33 cellular contexts compared by ENCODE assay signal in genomic region chr4:158239196-158239595, GRCh38. TPM values are rescaled to one million over a fixed set of nuclear protein-coding genes. Genes with fewer than 3 reads are reported as not detected.
"Had no signal": no experiment of that assay in that cellular context is flagged by ENCODE, and none has a peak within 500 bp of the region (broad histone marks: within the 10 kb centered on the region; RNA-seq: fewer than 3 reads in every experiment).

No MANE protein-coding gene starts in this region.

- ATAC-seq: activated CD8-positive, alpha-beta memory T cell treated with anti-CD3 and anti-CD28 coated beads, Interleukin-2, amount 10 ng/mL, durations not matched to agents 7 days and 5 days; activated naive CD8-positive, alpha-beta T cell treated with anti-CD3 and anti-CD28 coated beads, Interleukin-2, amount 50 U/mL, for 24 hours; K562; Right ventricle myocardium inferior; SK-N-SH treated with all-trans-retinoic acid at 6 μM for 48 hours; T-cell had no signal

- H3K27me3 ChIP-seq: brain microvascular endothelial cell had no signal

- H3K36me3 ChIP-seq: brain microvascular endothelial cell, WERI-Rb-1 had no signal

- FAIRE-seq: K562, RCC 7860 had no signal

- DNase-seq: activated CD4-positive, alpha-beta memory T cell treated with anti-CD3 and anti-CD28 coated beads, Interleukin-2, amount 10 ng/mL, durations not matched to agents 7 days and 5 days; activated CD4-positive, alpha-beta T cell treated with anti-CD3 and anti-CD28 coated beads for 1 hour; activated CD4-positive, alpha-beta T cell treated with anti-CD3 and anti-CD28 coated beads for 48 hours; activated CD4-positive, CD25-positive, alpha-beta regulatory T cell; activated CD8-positive, alpha-beta memory T cell treated with anti-CD3 and anti-CD28 coated beads for 24 hours; activated CD8-positive, alpha-beta memory T cell treated with anti-CD3 and anti-CD28 coated beads, Interleukin-2, amount 10 ng/mL, durations not matched to agents 7 days and 5 days; activated CD8-positive, alpha-beta memory T cell treated with anti-CD3 and anti-CD28 coated beads, Interleukin-2, amount 50 U/mL, for 48 hours; activated effector memory CD4-positive, alpha-beta T cell treated with Interleukin-2 at 50 U/mL for 16 hours; activated naive CD4-positive, alpha-beta T cell treated with anti-CD3 and anti-CD28 coated beads, Interleukin-2, amount 10 ng/mL, durations not matched to agents 7 days and 5 days; activated naive CD8-positive, alpha-beta T cell treated with anti-CD3 and anti-CD28 coated beads, Interleukin-2, amount 50 U/mL, for 24 hours; activated T-cell treated with anti-CD3 and anti-CD28 coated beads, Interleukin-2, amount 50 U/mL, for 48 hours; aorta; brain microvascular endothelial cell; NCI-H1092 treated with DMSO at 0.1 percent for 48 hours; NCI-H146; NCI-H187; NCI-H2029 treated with DMSO at 0.1 percent for 48 hours; NCI-H2107; NCI-H2171; NCI-H510A; NCI-H526 treated with DMSO at 0.1 percent for 48 hours; NCI-H774; PC-9; SIG-M5; T-cell; T-helper 2 cell; T-helper 9 cell; WERI-Rb-1 had no signal

- H2AFZ ChIP-seq: PC-9 had no signal

- H3K27ac ChIP-seq: brain microvascular endothelial cell, PC-9, RWPE1, WERI-Rb-1 had no signal

- H3K4me3 ChIP-seq: K562, PC-9 had no signal

- H3K4me2 ChIP-seq: PC-9 had no signal

RNA-seq across cellular contexts. Expression of gene TMEM144, which starts 28.9 kb away (rescaled TPM):
- total RNA-seq: activated CD4-positive, alpha-beta memory T cell treated with anti-CD3 and anti-CD28 coated beads, Interleukin-2, amount 10 ng/mL, durations not matched to agents 7 days and 5 days; activated CD8-positive, alpha-beta memory T cell treated with anti-CD3 and anti-CD28 coated beads, Interleukin-2, amount 10 ng/mL, durations not matched to agents 7 days and 5 days had no signal
